6 cellular contexts compared by ENCODE assay signal in the genomic region with DNA sequence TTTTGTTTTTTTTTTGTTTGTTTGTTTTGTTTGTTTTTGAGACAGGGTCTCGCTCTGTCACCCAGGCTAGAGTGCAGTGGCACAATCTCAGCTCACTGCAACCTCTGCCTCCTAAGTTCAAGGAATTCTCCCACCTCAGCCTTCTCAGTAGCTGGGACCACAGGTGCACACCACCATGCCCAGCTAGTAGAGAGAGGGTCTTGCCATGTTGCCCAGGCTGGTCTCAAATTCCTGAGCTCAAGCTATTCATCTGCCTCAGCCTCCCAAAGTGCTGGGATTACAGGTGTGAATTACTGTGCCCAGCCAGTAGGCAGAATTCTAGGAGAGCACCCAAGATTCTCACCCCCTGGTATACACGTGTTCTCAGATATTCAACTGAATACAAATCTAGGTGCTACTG.
DNase-seq lines count a peak whose midpoint lies in the region; ATAC-seq, FAIRE-seq and TF ChIP-seq lines count a peak whose summit lies in the region.
"Not testable (repeated sequence)": the region's sequence is repeated elsewhere in the genome, so short reads cannot be mapped to it uniquely, and the experiment has no call there.

No MANE protein-coding gene starts in this region.

- not testable (repeated sequence) for H3K9ac ChIP-seq in Karpas-422 (ENCODE audit: low read length); H1 (replicated peaks in 1 of 4; ENCODE audit: extremely low read depth in 1 of 4, low read depth in 3 of 4, low read length in 3 of 4); neural cell (ENCODE audit: low read length); neural progenitor cell

- not testable (repeated sequence) for H3K27ac ChIP-seq in Karpas-422 (ENCODE audit: low read length); H1 (ENCODE audit: low read depth, low read length); neural progenitor cell; osteoblast (ENCODE audit: low read depth, low read length)
- H3K27ac ChIP-seq in neural cell (ENCODE audit: low read length): peak overlapping the region; percentile 84

- H3K79me2 ChIP-seq in Karpas-422 (ENCODE audit: low read length); H1 (ENCODE audit: control insufficient read depth in 1 of 2, insufficient read depth in 2 of 2, low read length in 2 of 2); neural cell (replicated peaks; ENCODE audit: insufficient read depth, low read length); neural progenitor cell (ENCODE audit: low read depth); osteoblast (ENCODE audit: insufficient read depth, low read length): not testable (repeated sequence)

- TF ChIP-seq CTCF in WTC11 (IDR thresholded peaks at IDR 0.05); H1 (IDR thresholded peaks at IDR 0.05; ENCODE audit: control extremely low read depth in 1 of 3, insufficient read depth in 1 of 3, low read depth in 1 of 3, low read length in 3 of 3); neural cell (IDR thresholded peaks at IDR 0.05; ENCODE audit: poor library complexity, severe bottlenecking); neural progenitor cell (IDR thresholded peaks at IDR 0.05); osteoblast (IDR thresholded peaks at IDR 0.05; ENCODE audit: extremely low read depth, low read depth, low read length): not testable (repeated sequence)

- not testable (repeated sequence) for H2BK5ac ChIP-seq in H1 (ENCODE audit: low read depth, low read length)

- H2BK12ac ChIP-seq in H1 (ENCODE audit: low read depth, low read length): not testable (repeated sequence)

- not testable (repeated sequence) for H3K4ac ChIP-seq in H1 (replicated peaks; ENCODE audit: insufficient read length, low read depth, low read length)

- not testable (repeated sequence) for H2AK5ac ChIP-seq in H1 (ENCODE audit: low read depth, low read length)

- not testable (repeated sequence) for H3K36me3 ChIP-seq in Karpas-422 (ENCODE audit: insufficient read depth, low read length); H1 (ENCODE audit: control insufficient read depth in 2 of 4, insufficient read depth in 4 of 4, low read length in 3 of 4); neural cell (ENCODE audit: insufficient read depth, low read length); neural progenitor cell; osteoblast (ENCODE audit: insufficient read depth, low read length)

- not testable (repeated sequence) for H3K36me3 Mint-ChIP-seq in WTC11, neural progenitor cell

- not testable (repeated sequence) for TF ChIP-seq RAD21 in H1 (IDR thresholded peaks at IDR 0.05 in 1 of 2, conservative IDR thresholded peaks at IDR 0.05 in 1 of 2; ENCODE audit: low read depth in 2 of 2, low read length in 2 of 2); neural cell (conservative IDR thresholded peaks at IDR 0.05)

- not testable (repeated sequence) for H3F3A ChIP-seq in neural cell (ENCODE audit: insufficient read depth, low read length, poor library complexity, severe bottlenecking); neural progenitor cell (ENCODE audit: low read depth)

- H3K4me3 Mint-ChIP-seq in WTC11, neural progenitor cell: not testable (repeated sequence)

- H3K79me1 ChIP-seq in H1 (ENCODE audit: low read depth, low read length): not testable (repeated sequence)

- H4K20me1 ChIP-seq in Karpas-422 (ENCODE audit: insufficient read depth, low read depth, low read length); H1 (replicated peaks in 1 of 2; ENCODE audit: control insufficient read depth in 1 of 2, insufficient read depth in 2 of 2, low read length in 2 of 2); neural cell (ENCODE audit: insufficient read depth); neural progenitor cell (ENCODE audit: low read depth); osteoblast (ENCODE audit: insufficient read depth, low read length): not testable (repeated sequence)

- H4K8ac ChIP-seq in H1 (ENCODE audit: extremely low read depth, insufficient read depth, low read length): not testable (repeated sequence)

- H3K27me3 Mint-ChIP-seq in WTC11 (ENCODE audit: low read depth); neural progenitor cell (ENCODE audit: insufficient read depth, low read depth): not testable (repeated sequence)

- H3K56ac ChIP-seq in H1 (replicated peaks; ENCODE audit: insufficient read length, low read depth, low read length): not testable (repeated sequence)

- not testable (repeated sequence) for H3K4me3 ChIP-seq in Karpas-422 (ENCODE audit: low read length); H1 (ENCODE audit: extremely low read depth in 1 of 4, insufficient read depth in 2 of 4, low read depth in 3 of 4, low read length in 4 of 4); neural cell (ENCODE audit: low read length); neural progenitor cell; osteoblast (ENCODE audit: insufficient read depth, low read length)

- H3K4me1 ChIP-seq in Karpas-422 (ENCODE audit: low read length); H1 (replicated peaks in 1 of 4; ENCODE audit: control insufficient read depth in 3 of 4, insufficient read depth in 4 of 4, low read length in 3 of 4); osteoblast (ENCODE audit: insufficient read depth, low read length): not testable (repeated sequence)
- peaks cover 28% of the 10 kb centered on the region for H3K4me1 ChIP-seq in neural progenitor cell

- H3K23me2 ChIP-seq in H1 (ENCODE audit: low read depth, low read length): not testable (repeated sequence)

- H2BK120ac ChIP-seq in H1 (replicated peaks; ENCODE audit: low read depth, low read length): not testable (repeated sequence)

- FAIRE-seq in H1 (lab: Jason Lieb, UNC): not testable (repeated sequence)

- H3K18ac ChIP-seq in H1 (ENCODE audit: extremely low read depth, low read length): not testable (repeated sequence)

- not testable (repeated sequence) for TF ChIP-seq EP300 in H1 (IDR thresholded peaks at IDR 0.05; ENCODE audit: borderline replicate concordance in 1 of 2, low read depth in 2 of 2, low read length in 2 of 2); neural cell (conservative IDR thresholded peaks at IDR 0.05; ENCODE audit: poor library complexity, severe bottlenecking)

- WGBS in H1 (ENCODE audit: extremely low coverage in 1 of 2, insufficient coverage in 1 of 2, insufficient read length in 1 of 2, insufficient replicate concordance in 2 of 2, low coverage in 1 of 2, low lambda C conversion rate in 2 of 2, missing lambda C conversion rate in 1 of 2), 2 experiments: 89% methylated on average over 2 of the region's 2 CpGs; no CpG with 5 or more reads in 1 of the 2 experiments

- H3K4me1 Mint-ChIP-seq in WTC11 (peaks cover 51% of the 10 kb centered on the region), neural progenitor cell (peaks cover 60% of the 10 kb centered on the region)

- not testable (repeated sequence) for H3K23ac ChIP-seq in H1 (ENCODE audit: insufficient read length)

- not testable (repeated sequence) for H2BK20ac ChIP-seq in H1 (ENCODE audit: low read length)

- not testable (repeated sequence) for H3K27me3 ChIP-seq in Karpas-422 (ENCODE audit: low read length); H1 (replicated peaks in 1 of 4; ENCODE audit: control insufficient read depth in 3 of 4, extremely low read depth in 1 of 4, insufficient read depth in 3 of 4, low read length in 3 of 4); neural cell (ENCODE audit: insufficient read depth, low read depth, low read length); neural progenitor cell; osteoblast (ENCODE audit: insufficient read depth, low read length)

- H3K9me3 Mint-ChIP-seq in WTC11, neural progenitor cell: not testable (repeated sequence)

- H3K27ac Mint-ChIP-seq in WTC11 (peak overlapping the region; percentile 24; the same call in 1 of the 2 replicates), neural progenitor cell (peak overlapping the region; percentile 91)

- TF ChIP-seq POLR2A in H1 (IDR thresholded peaks at IDR 0.05; ENCODE audit: control extremely low read depth in 1 of 2, low read depth in 2 of 2, low read length in 2 of 2): not testable (repeated sequence)

- POLR2A ChIA-PET in WTC11 (lab: Charles Lee): interaction anchor here (0.6 kb wide), 1 partner anchor 229 kb away, joined by 3 read pairs; no protein-coding TSS in a partner anchor
- POLR2A ChIA-PET in H1 (lab: Charles Lee; ENCODE audit: partially characterized antibody): not testable (repeated sequence)

- CTCF ChIA-PET in WTC11 (lab: Charles Lee): interaction anchor here (0.6 kb wide), 1 partner anchor 148 kb away, joined by 3 read pairs; no protein-coding TSS in a partner anchor
- CTCF ChIA-PET in H1 (lab: Charles Lee; ENCODE audit: partially characterized antibody): interaction anchor here (0.9 to 1.1 kb wide), 2 partner anchors 145 to 229 kb away, joined by 3 read pairs; no protein-coding TSS in a partner anchor

- not testable (repeated sequence) for H3K14ac ChIP-seq in H1 (ENCODE audit: insufficient read length)

- not testable (repeated sequence) for H2BK15ac ChIP-seq in H1 (ENCODE audit: low read length)

- not testable (repeated sequence) for H2AFZ ChIP-seq in Karpas-422 (ENCODE audit: low read length); H1 (ENCODE audit: low read length); neural cell (ENCODE audit: low read depth, low read length); neural progenitor cell (replicated peaks); osteoblast (ENCODE audit: low read length)

- H4K5ac ChIP-seq in H1 (ENCODE audit: insufficient read length, low read depth, low read length): not testable (repeated sequence)

- ATAC-seq in WTC11: not testable (repeated sequence)

- not testable (repeated sequence) for H3K4me2 ChIP-seq in Karpas-422 (ENCODE audit: low read depth, low read length, poor library complexity, severe bottlenecking); H1 (ENCODE audit: insufficient read depth in 1 of 2, low read depth in 2 of 2, low read length in 2 of 2); neural cell (ENCODE audit: low read length); neural progenitor cell; osteoblast (ENCODE audit: insufficient read depth, low read length)

- not testable (repeated sequence) for H4K91ac ChIP-seq in H1 (replicated peaks; ENCODE audit: insufficient read length, low read length)

- H3K9me3 ChIP-seq in Karpas-422 (ENCODE audit: low read length); H1 (ENCODE audit: insufficient read depth in 2 of 2, low read depth in 1 of 2, low read length in 1 of 2); neural cell (ENCODE audit: low read length); neural progenitor cell (ENCODE audit: low read depth); osteoblast (ENCODE audit: low read depth, low read length): not testable (repeated sequence)

- DNase-seq in Karpas-422 (peak; percentile 28), osteoblast (ENCODE audit: insufficient read length, low spot score, missing footprints) (peak; percentile 8)
- not testable (repeated sequence) for DNase-seq in WTC11 (ENCODE audit: low spot score); H1 (ENCODE audit: low read depth in 1 of 2, low spot score in 2 of 2); neural progenitor cell (ENCODE audit: low spot score)

- H3K9me2 ChIP-seq in Karpas-422 (replicated peaks; ENCODE audit: insufficient read depth, low read length); neural cell (ENCODE audit: insufficient read depth, low read length): not testable (repeated sequence)
